Comparison of ENCODE assay signal across 17 cellular contexts in the genomic region with DNA sequence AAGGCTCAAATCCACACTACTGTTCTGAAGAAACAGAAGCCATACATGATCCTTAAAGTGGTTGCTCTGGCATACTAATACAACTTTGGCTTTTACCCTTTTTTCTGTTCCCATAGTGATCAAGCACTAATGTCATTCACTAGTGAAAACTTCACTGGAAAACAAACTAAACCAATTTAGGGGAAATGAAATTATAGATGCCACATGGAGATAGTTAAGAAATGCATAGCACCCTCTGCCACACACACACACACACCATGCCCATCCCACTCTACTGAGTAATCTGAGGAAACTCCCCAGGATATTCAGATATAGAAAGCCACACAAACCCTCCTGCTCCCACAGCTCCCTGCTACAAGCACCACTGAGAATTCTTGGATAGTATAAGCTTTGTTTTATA. TPM values are rescaled to one million over a fixed set of nuclear protein-coding genes. Genes with fewer than 3 reads are reported as not detected.
DNase-seq lines count a peak whose midpoint lies in the region; ATAC-seq and TF ChIP-seq lines count a peak whose summit lies in the region.
"Had no signal": no experiment of that assay in that cellular context is flagged by ENCODE, and none has a peak within 500 bp of the region (broad histone marks: within the 10 kb centered on the region; RNA-seq: fewer than 3 reads in every experiment).

No MANE protein-coding gene starts in this region.

- no peak overlapping the region for H3K4me2 ChIP-seq in SK-N-SH

- POLR2A ChIA-PET in SK-N-SH (lab: Yijun Ruan, JAX): no interaction called here

- peak; percentile 19 for DNase-seq in SK-N-SH
- peak; percentile 8 for DNase-seq in amniotic epithelial cell (ENCODE audit: low read depth)
- DNase-seq in progenitor cell of endocrine pancreas (ENCODE audit: low spot score, unreplicated experiment): no peak
- no peak for DNase-seq in NCI-H1694 treated with DMSO at 0.1 percent for 48 hours (lab: John Stamatoyannopoulos, UW)
- DNase-seq: ACHN; BE2C; C1 segment of cervical spinal cord; CD4-positive, alpha-beta T cell; DMS153; DMS79; GDM1; H9; IMR-90 had no signal

- no peak for TF ChIP-seq RAD21 in SK-N-SH (IDR thresholded peaks at IDR 0.05; ENCODE audit: low read length)

- peaks cover 17% of the 10 kb centered on the region for H3K9me3 Mint-ChIP-seq in progenitor cell of endocrine pancreas (ENCODE audit: low read depth)

- H3K27ac Mint-ChIP-seq in progenitor cell of endocrine pancreas: peak overlapping the region; percentile 50
- H3K27ac Mint-ChIP-seq: CD4-positive, alpha-beta T cell; H9 had no signal

- H3K9me3 ChIP-seq in SK-N-SH: peaks cover 22% of the 10 kb centered on the region

- H4K20me1 ChIP-seq in SK-N-SH (ENCODE audit: insufficient read depth): no peaks in the 10 kb centered on the region

- peaks cover 37 to 63% of the 10 kb centered on the region in 2 experiments for H3K36me3 ChIP-seq in SK-N-SH (replicated peaks in 1 of 2; ENCODE audit: control insufficient read depth in 1 of 2, insufficient read depth in 2 of 2, low read length in 1 of 2)

- H3K9me2 ChIP-seq in SK-N-SH: no peaks in the 10 kb centered on the region

- TF ChIP-seq CTCF in SK-N-SH (IDR thresholded peaks at IDR 0.05): no peak
- TF ChIP-seq CTCF in progenitor cell of endocrine pancreas (IDR thresholded peaks at IDR 0.05; ENCODE audit: unreplicated experiment): no peak

- H3K27ac ChIP-seq in SK-N-SH (ENCODE audit: low read depth in 2 of 2, low read length in 1 of 2): no peak overlapping the region

- H3K27me3 ChIP-seq in SK-N-SH (ENCODE audit: insufficient read depth): no peaks in the 10 kb centered on the region
- H3K27me3 ChIP-seq: BE2C had no signal

- no peak overlapping the region for H2AFZ ChIP-seq in SK-N-SH (ENCODE audit: low read depth)

- H3F3A ChIP-seq in SK-N-SH (replicated peaks; ENCODE audit: insufficient read depth): peaks cover 8% of the 10 kb centered on the region

- H3K36me3 Mint-ChIP-seq in progenitor cell of endocrine pancreas (ENCODE audit: insufficient read depth): peaks cover 41% of the 10 kb centered on the region

- no peaks in the 10 kb centered on the region for H3K27me3 Mint-ChIP-seq in progenitor cell of endocrine pancreas
- H3K27me3 Mint-ChIP-seq: CD4-positive, alpha-beta T cell had no signal

- no peak for ATAC-seq in GM21390 (IDR thresholded peaks at IDR 0.05; ENCODE audit: unreplicated experiment)
- ATAC-seq in GM18502 (IDR thresholded peaks at IDR 0.05; ENCODE audit: poor library complexity, unreplicated experiment): no peak

- no peak overlapping the region for H3K4me3 ChIP-seq in SK-N-SH (ENCODE audit: low read depth in 2 of 2, low read length in 1 of 2)

- no peaks in the 10 kb centered on the region for H3K79me2 ChIP-seq in SK-N-SH (ENCODE audit: insufficient read depth)

- H3K4me1 ChIP-seq in SK-N-SH (ENCODE audit: control insufficient read depth in 1 of 2, insufficient read depth in 2 of 2, low read depth in 1 of 2, low read length in 1 of 2): peaks cover 0 to 2% of the 10 kb centered on the region in 2 experiments; a peak in 1 of 4 replicates
- H3K4me1 ChIP-seq: BE2C had no signal

- peaks cover 3% of the 10 kb centered on the region for H3K4me1 Mint-ChIP-seq in progenitor cell of endocrine pancreas (ENCODE audit: low read depth)

- no peak overlapping the region for H3K9ac ChIP-seq in SK-N-SH

- H3K4me3 Mint-ChIP-seq in progenitor cell of endocrine pancreas (ENCODE audit: low read depth): no peak overlapping the region
- H3K4me3 Mint-ChIP-seq: CD4-positive, alpha-beta T cell; H9 had no signal

- no peak for TF ChIP-seq EP300 in SK-N-SH (IDR thresholded peaks at IDR 0.05; ENCODE audit: borderline replicate concordance in 1 of 2, low read depth in 1 of 2, low read length in 1 of 2)

- CTCF ChIA-PET in SK-N-SH (lab: Yijun Ruan, JAX): interaction anchor here (0.9 to 3.3 kb wide), 5 partner anchors 10 to 227 kb away, joined by 3 to 13 read pairs (median 3); no protein-coding TSS in a partner anchor

TF ChIP-seq in SK-N-SH, 30 proteins besides CTCF, POLR2A, EP300 and RAD21:
- TF ChIP-seq GATA2 (CRISPR knock-in tag; IDR thresholded peaks at IDR 0.05) (0 out of 2 replicates have a peak, but pooled peaks have one; percentile 28), FOSL2 (IDR thresholded peaks at IDR 0.05; ENCODE audit: borderline replicate concordance, low read depth) (no peak), RCOR1 (IDR thresholded peaks at IDR 0.05; ENCODE audit: low read length) (no peak)

RNA-seq across cellular contexts. Expression of a gene that starts 39.1 kb away (rescaled TPM):
- 0.07 and 0.13 TPM in 2 replicates for polyA plus RNA-seq in SK-N-SH (2012; rRNA removed)
- polyA plus RNA-seq in SK-N-SH (2012; cell fraction: cytosol; rRNA removed): 0.01 and 0.05 TPM in 2 replicates
- polyA plus RNA-seq in SK-N-SH (2012; cell fraction: nucleus; rRNA removed): 0.10 and 0.11 TPM in 2 replicates
- 1.0 and 1.2 TPM in 2 replicates for total RNA-seq in progenitor cell of endocrine pancreas
- total RNA-seq: Daoy, H1, IMR-90 had no signal
- polyA plus RNA-seq: H1, IMR-90 had no signal

RNA-seq across cellular contexts. Expression of a gene that starts 46.9 kb away (rescaled TPM):
- polyA plus RNA-seq in SK-N-SH (2012; rRNA removed): 22.6 and 32.8 TPM in 2 replicates
- 35.2 and 40.2 TPM in 2 replicates for polyA plus RNA-seq in SK-N-SH (2012; cell fraction: cytosol; rRNA removed)
- polyA plus RNA-seq in SK-N-SH (2012; cell fraction: nucleus; rRNA removed): 17.4 and 45.0 TPM in 2 replicates
- total RNA-seq in progenitor cell of endocrine pancreas: 42.6 and 45.6 TPM in 2 replicates

RNA-seq across cellular contexts. Expression of a gene that starts 47.4 kb away (rescaled TPM):
- polyA plus RNA-seq in SK-N-SH (2012; rRNA removed): 5.9 and 6.2 TPM in 2 replicates
- 7.7 and 9.8 TPM in 2 replicates for polyA plus RNA-seq in SK-N-SH (2012; cell fraction: cytosol; rRNA removed)
- 4.9 TPM in 2 replicates for polyA plus RNA-seq in SK-N-SH (2012; cell fraction: nucleus; rRNA removed)
- 20.3 and 24.1 TPM in 2 replicates for total RNA-seq in progenitor cell of endocrine pancreas

Comparison
In these comparisons a context has a peak if more than half of its experiments do, and no peak if none do; other contexts are left out.
1. DNase-seq: peak in SK-N-SH (single experiment) and amniotic epithelial cell (single experiment); none in progenitor cell of endocrine pancreas (single experiment) and NCI-H1694 treated with DMSO at 0.1 percent for 48 hours (single experiment).